35 cellular contexts compared by ENCODE assay signal in the genomic region with DNA sequence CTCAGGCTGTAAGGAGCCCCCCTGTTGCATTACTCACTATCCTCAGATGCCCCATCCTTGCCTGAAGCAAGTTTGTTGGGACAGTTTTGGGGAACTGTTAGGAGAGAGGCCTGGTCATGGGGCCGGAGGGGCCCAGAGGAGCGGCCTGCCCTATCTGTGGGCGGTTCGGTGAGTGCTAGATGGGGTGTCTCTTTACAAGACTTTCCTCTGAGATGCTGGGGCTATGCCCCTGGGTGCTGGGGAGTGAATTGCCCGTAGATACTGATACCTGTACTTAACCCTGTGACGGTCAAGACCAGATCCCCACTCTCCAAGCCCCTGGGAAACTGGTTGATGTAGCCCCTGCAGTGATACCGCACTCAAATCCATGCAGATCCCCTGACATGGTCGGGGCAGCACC.
"Had no signal": no experiment of that assay in that cellular context is flagged by ENCODE, and none has a peak within 500 bp of the region (broad histone marks: within the 10 kb centered on the region; RNA-seq: fewer than 3 reads in every experiment).

No MANE protein-coding gene starts in this region.

- H3K4me3 ChIP-seq: Peyer's patch had no signal

- ATAC-seq: activated CD4-positive, alpha-beta T cell treated with anti-CD3 and anti-CD28 coated beads for 36 hours; activated CD4-positive, CD25-positive, alpha-beta regulatory T cell treated with anti-CD3 and anti-CD28 coated beads, Interleukin-2, amount 50 U/mL, for 24 hours; activated CD8-positive, alpha-beta memory T cell treated with anti-CD3 and anti-CD28 coated beads, Interleukin-2, amount 10 ng/mL, durations not matched to agents 7 days and 5 days; PC-3; Right ventricle myocardium inferior; SK-N-SH treated with all-trans-retinoic acid at 6 μM for 48 hours had no signal

- DNase-seq: activated CD4-positive, alpha-beta memory T cell treated with anti-CD3 and anti-CD28 coated beads, Interleukin-2, amount 10 ng/mL, durations not matched to agents 7 days and 5 days; activated CD4-positive, alpha-beta T cell treated with anti-CD3 and anti-CD28 coated beads for 36 hours; activated CD4-positive, alpha-beta T cell treated with anti-CD3 and anti-CD28 coated beads, Interleukin-2, amount 10 ng/mL, durations not matched to agents 7 days and 5 days; activated CD8-positive, alpha-beta memory T cell treated with anti-CD3 and anti-CD28 coated beads for 24 hours; activated CD8-positive, alpha-beta memory T cell treated with anti-CD3 and anti-CD28 coated beads, Interleukin-2, amount 10 ng/mL, durations not matched to agents 7 days and 5 days; activated CD8-positive, alpha-beta memory T cell treated with anti-CD3 and anti-CD28 coated beads, Interleukin-2, amount 50 U/mL, for 48 hours; activated effector memory CD4-positive, alpha-beta T cell treated with Interleukin-2 at 50 U/mL for 16 hours; activated naive CD4-positive, alpha-beta T cell treated with anti-CD3 and anti-CD28 coated beads, Interleukin-2, amount 50 U/mL, for 16 hours; activated naive CD8-positive, alpha-beta T cell treated with anti-CD3 and anti-CD28 coated beads for 36 hours; activated T-cell treated with anti-CD3 and anti-CD28 coated beads, Interleukin-2, amount 50 U/mL, for 48 hours; amniotic stem cell; brain microvascular endothelial cell; central memory CD4-positive, alpha-beta T cell; MM.1S; MV-4-11; NCI-H1092; NCI-H1436 treated with DMSO at 0.1 percent for 48 hours; NCI-H1694 treated with DMSO at 0.1 percent for 48 hours; NCI-H2029; NCI-H345; NCI-H524 treated with DMSO at 0.1 percent for 48 hours; NCI-H748 treated with DMSO at 0.1 percent for 48 hours; NK-92 treated with Interleukin-12 subunit alpha and Interleukin-12 subunit beta, amount 100 ng/mL, for 24 hours; PC-3; RPMI8226; SIG-M5; SW 1271; T-helper 1 cell; T-helper 2 cell; T-helper 9 cell had no signal

- H3K9me3 ChIP-seq: Peyer's patch had no signal

- H3K27me3 Mint-ChIP-seq: activated CD4-positive, alpha-beta memory T cell treated with anti-CD3 and anti-CD28 coated beads, Interleukin-2, amount 10 ng/mL, durations not matched to agents 7 days and 5 days; activated CD4-positive, alpha-beta T cell treated with anti-CD3 and anti-CD28 coated beads for 36 hours; activated CD4-positive, alpha-beta T cell treated with anti-CD3 and anti-CD28 coated beads, Interleukin-2, amount 10 ng/mL, durations not matched to agents 7 days and 5 days; activated CD8-positive, alpha-beta memory T cell treated with anti-CD3 and anti-CD28 coated beads, Interleukin-2, amount 10 ng/mL, durations not matched to agents 7 days and 5 days; activated naive CD8-positive, alpha-beta T cell treated with anti-CD3 and anti-CD28 coated beads for 36 hours had no signal

- H3K9me3 Mint-ChIP-seq: activated CD4-positive, alpha-beta memory T cell treated with anti-CD3 and anti-CD28 coated beads, Interleukin-2, amount 10 ng/mL, durations not matched to agents 7 days and 5 days; activated CD4-positive, alpha-beta T cell treated with anti-CD3 and anti-CD28 coated beads, Interleukin-2, amount 10 ng/mL, durations not matched to agents 7 days and 5 days; activated naive CD8-positive, alpha-beta T cell treated with anti-CD3 and anti-CD28 coated beads for 36 hours had no signal

- H3K27me3 ChIP-seq: brain microvascular endothelial cell, Peyer's patch had no signal

- H3K36me3 ChIP-seq: brain microvascular endothelial cell, Peyer's patch had no signal

- H3K4me3 Mint-ChIP-seq: activated CD4-positive, alpha-beta memory T cell treated with anti-CD3 and anti-CD28 coated beads, Interleukin-2, amount 10 ng/mL, durations not matched to agents 7 days and 5 days; activated CD4-positive, alpha-beta T cell treated with anti-CD3 and anti-CD28 coated beads for 36 hours; activated CD4-positive, alpha-beta T cell treated with anti-CD3 and anti-CD28 coated beads, Interleukin-2, amount 10 ng/mL, durations not matched to agents 7 days and 5 days; activated CD8-positive, alpha-beta memory T cell treated with anti-CD3 and anti-CD28 coated beads, Interleukin-2, amount 10 ng/mL, durations not matched to agents 7 days and 5 days; activated naive CD8-positive, alpha-beta T cell treated with anti-CD3 and anti-CD28 coated beads for 36 hours had no signal

- H3K4me1 Mint-ChIP-seq: activated CD4-positive, alpha-beta memory T cell treated with anti-CD3 and anti-CD28 coated beads, Interleukin-2, amount 10 ng/mL, durations not matched to agents 7 days and 5 days; activated CD4-positive, alpha-beta T cell treated with anti-CD3 and anti-CD28 coated beads, Interleukin-2, amount 10 ng/mL, durations not matched to agents 7 days and 5 days; activated CD8-positive, alpha-beta memory T cell treated with anti-CD3 and anti-CD28 coated beads, Interleukin-2, amount 10 ng/mL, durations not matched to agents 7 days and 5 days had no signal

- H3K27ac ChIP-seq: brain microvascular endothelial cell, KMS-11, Peyer's patch had no signal

- H3K4me1 ChIP-seq: Peyer's patch had no signal

- H3K27ac Mint-ChIP-seq: activated CD4-positive, alpha-beta memory T cell treated with anti-CD3 and anti-CD28 coated beads, Interleukin-2, amount 10 ng/mL, durations not matched to agents 7 days and 5 days; activated CD4-positive, alpha-beta T cell treated with anti-CD3 and anti-CD28 coated beads for 36 hours; activated CD4-positive, alpha-beta T cell treated with anti-CD3 and anti-CD28 coated beads, Interleukin-2, amount 10 ng/mL, durations not matched to agents 7 days and 5 days; activated CD8-positive, alpha-beta memory T cell treated with anti-CD3 and anti-CD28 coated beads, Interleukin-2, amount 10 ng/mL, durations not matched to agents 7 days and 5 days; activated naive CD8-positive, alpha-beta T cell treated with anti-CD3 and anti-CD28 coated beads for 36 hours had no signal

- H3K36me3 Mint-ChIP-seq: activated naive CD8-positive, alpha-beta T cell treated with anti-CD3 and anti-CD28 coated beads for 36 hours had no signal
